Comparison of ENCODE assay signal across 8 cellular contexts in genomic region chr19:38693380-38694223, GRCh38. TPM values are rescaled to one million over a fixed set of nuclear protein-coding genes. Genes with fewer than 3 reads are reported as not detected.
DNase-seq lines count a peak whose midpoint lies in the region; ATAC-seq and TF ChIP-seq lines count a peak whose summit lies in the region.

No MANE protein-coding gene starts in this region.

- intact Hi-C loops in psoas muscle (cut with DNase I) (loop anchor here (5.0 kb wide), 1 partner anchor 41 kb away; no protein-coding TSS in a partner anchor), posterior cingulate gyrus (cut with DNase I) (no loop called here)

- H3K36me3 ChIP-seq in psoas muscle (ENCODE audit: insufficient read depth in 1 of 2, low read depth in 1 of 2): peaks cover 0 to 10% of the 10 kb centered on the region in 2 donors

- peak overlapping the region; percentile 25 for H3K4me3 Mint-ChIP-seq in activated T-cell treated with anti-CD3 and anti-CD28 coated beads, Interleukin-2, amount 50 U/mL, for 4 hours
- no peak overlapping the region for H3K4me3 Mint-ChIP-seq in glutamatergic neuron (ENCODE audit: unreplicated experiment)

- H3K4me1 ChIP-seq in psoas muscle: peaks cover 76% of the 10 kb centered on the region

- DNase-seq in GM12864 (ENCODE audit: low read depth): peak; percentile 54
- DNase-seq in KG1 (lab: John Stamatoyannopoulos, UW): peak; percentile 73
- peak; percentile 25 for DNase-seq in activated T-cell treated with anti-CD3 and anti-CD28 coated beads, Interleukin-2, amount 50 U/mL, for 4 hours
- DNase-seq in glutamatergic neuron: no peak
- DNase-seq in psoas muscle: no peak
- DNase-seq in inferior parietal cortex (ENCODE audit: extremely low spot score): no peak
- DNase-seq in NCI-H510A treated with DMSO at 0.1 percent for 48 hours (lab: John Stamatoyannopoulos, UW): no peak
- no peak for DNase-seq in posterior cingulate gyrus

- H3K27me3 Mint-ChIP-seq in activated T-cell treated with anti-CD3 and anti-CD28 coated beads, Interleukin-2, amount 50 U/mL, for 4 hours (ENCODE audit: low read depth): no peaks in the 10 kb centered on the region
- peaks cover 19% of the 10 kb centered on the region for H3K27me3 Mint-ChIP-seq in glutamatergic neuron (ENCODE audit: unreplicated experiment)

- no peaks in the 10 kb centered on the region for H3K27me3 ChIP-seq in psoas muscle (ENCODE audit: insufficient read depth in 3 of 3, low read length in 2 of 3)

- H3K27ac ChIP-seq in psoas muscle: peak overlapping the region; percentile 98

- no peaks in the 10 kb centered on the region for H3K9me3 Mint-ChIP-seq in activated T-cell treated with anti-CD3 and anti-CD28 coated beads, Interleukin-2, amount 50 U/mL, for 4 hours
- H3K9me3 Mint-ChIP-seq in glutamatergic neuron (ENCODE audit: unreplicated experiment): peaks cover 10% of the 10 kb centered on the region

- no peaks in the 10 kb centered on the region for H3K9me3 ChIP-seq in psoas muscle

- peaks cover 9% of the 10 kb centered on the region for H3K36me3 Mint-ChIP-seq in activated T-cell treated with anti-CD3 and anti-CD28 coated beads, Interleukin-2, amount 50 U/mL, for 4 hours (ENCODE audit: insufficient read depth)
- H3K36me3 Mint-ChIP-seq in glutamatergic neuron (ENCODE audit: unreplicated experiment): no peaks in the 10 kb centered on the region

- WGBS in psoas muscle, 3 donors: 61 to 64% (median 64%) methylated on average over 19 of the region's 19 CpGs

- H3K4me3 ChIP-seq in GM12864 (ENCODE audit: low read depth, low read length) (no peak overlapping the region), psoas muscle (peak overlapping the region; percentile 8)

- TF ChIP-seq CTCF in GM12864 (IDR thresholded peaks at IDR 0.05; ENCODE audit: low read depth, low read length, missing control alignments) (no peak), glutamatergic neuron (IDR thresholded peaks at IDR 0.05; ENCODE audit: partially characterized antibody, unreplicated experiment) (no peak), psoas muscle (IDR thresholded peaks at IDR 0.05) (no peak)

- peaks cover 83% of the 10 kb centered on the region for H3K4me1 Mint-ChIP-seq in activated T-cell treated with anti-CD3 and anti-CD28 coated beads, Interleukin-2, amount 50 U/mL, for 4 hours (ENCODE audit: low read depth)
- H3K4me1 Mint-ChIP-seq in glutamatergic neuron (ENCODE audit: low read depth, unreplicated experiment): peaks cover 55% of the 10 kb centered on the region

- peak overlapping the region; percentile 55 for H3K27ac Mint-ChIP-seq in glutamatergic neuron (ENCODE audit: unreplicated experiment)

- peak; percentile 58 to 66 for ATAC-seq in activated T-cell treated with anti-CD3 and anti-CD28 coated beads, Interleukin-2, amount 50 U/mL, for 4 hours
- ATAC-seq in psoas muscle: peak; percentile 8 to 15 (median 13)

RNA-seq across cellular contexts. Expression of gene ACTN4, which starts 46.2 kb away (rescaled TPM):
- 100 to 1,000 TPM; 215 to 233 (median 230) TPM for total RNA-seq in activated T-cell treated with anti-CD3 and anti-CD28 coated beads, Interleukin-2, amount 50 U/mL, for 4 hours
- total RNA-seq in glutamatergic neuron (ENCODE audit: unreplicated experiment) (975 TPM), psoas muscle (100 to 1,000 TPM in 1 of 4 donors, 10 to 100 TPM in 3; 79.9 to 127 (median 89.2) TPM)
- polyA plus RNA-seq in psoas muscle: 10 to 100 TPM; 38.3 to 45.2 (median 43.0) TPM

RNA-seq across cellular contexts. Expression of gene CAPN12, which starts 50.7 kb away (rescaled TPM):
- total RNA-seq in activated T-cell treated with anti-CD3 and anti-CD28 coated beads, Interleukin-2, amount 50 U/mL, for 4 hours: 1 to 10 TPM in 2 of 3 donors, under 1 TPM in 1; 0.99 to 1.1 (median 1.0) TPM
- total RNA-seq in glutamatergic neuron (ENCODE audit: unreplicated experiment): 4.8 TPM
- total RNA-seq in psoas muscle: under 1 TPM; 0.32 to 0.64 (median 0.52) TPM
- polyA plus RNA-seq in psoas muscle: under 1 TPM; 0.27 to 0.35 (median 0.34) TPM

Comparison
In these comparisons a context has a peak if more than half of its experiments do, and no peak if none do; other contexts are left out.
1. DNase-seq: peak in GM12864 (single experiment), KG1 (single experiment) and activated T-cell treated with anti-CD3 and anti-CD28 coated beads, Interleukin-2, amount 50 U/mL, for 4 hours (single experiment); none in glutamatergic neuron (single experiment), psoas muscle (0 of 2), inferior parietal cortex (single experiment), NCI-H510A treated with DMSO at 0.1 percent for 48 hours (single experiment) and posterior cingulate gyrus (0 of 10).